Comparison of ENCODE assay signal across 8 cellular contexts in the genomic region with DNA sequence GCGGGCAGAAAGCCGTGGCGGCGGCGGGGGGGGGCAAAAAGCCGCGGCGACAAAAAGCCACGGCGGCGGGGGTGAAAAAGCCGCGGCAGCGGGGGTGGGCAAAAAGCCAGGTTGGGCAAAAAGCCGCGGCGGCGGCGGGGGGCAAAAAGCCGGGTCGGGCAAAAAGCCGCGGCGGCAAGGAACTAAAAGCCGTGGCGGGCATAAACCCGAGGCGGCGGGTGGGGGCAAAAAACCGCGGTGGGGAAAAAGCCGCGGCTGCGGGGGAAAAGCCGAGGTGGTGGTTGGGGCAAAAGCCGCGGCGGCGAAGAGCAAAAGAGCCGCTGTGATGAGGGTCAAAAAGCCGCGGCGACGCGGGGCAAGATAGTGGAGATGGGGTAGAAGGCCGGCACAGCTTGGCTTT.
DNase-seq lines count a peak whose midpoint lies in the region; ATAC-seq and TF ChIP-seq lines count a peak whose summit lies in the region.
"Not testable (repeated sequence)": the region's sequence is repeated elsewhere in the genome, so short reads cannot be mapped to it uniquely, and the experiment has no call there.

No MANE protein-coding gene starts in this region.

- peak overlapping the region; percentile 59 for H3K4me2 ChIP-seq in skeletal muscle satellite cell (ENCODE audit: low read length)

- H3K27me3 Mint-ChIP-seq in Calu3 (ENCODE audit: unreplicated experiment); WTC11 (ENCODE audit: low read depth); naive B cell: not testable (repeated sequence)

- H3K27me3 ChIP-seq in right cardiac atrium (ENCODE audit: control insufficient read depth, insufficient read depth); skeletal muscle satellite cell (ENCODE audit: control insufficient read depth, insufficient read depth, low read length); aorta (ENCODE audit: control insufficient read depth in 1 of 2, insufficient read depth in 2 of 2, low read length in 1 of 2): not testable (repeated sequence)

- intact Hi-C loops in Calu3 (cut with micrococcal nuclease; ENCODE audit: unreplicated experiment); right cardiac atrium (cut with DNase I); aorta (cut with DNase I): not testable (repeated sequence)

- H3K4me3 Mint-ChIP-seq in Calu3 (ENCODE audit: low read depth, unreplicated experiment); WTC11: not testable (repeated sequence)
- H3K4me3 Mint-ChIP-seq in naive B cell = peak overlapping the region in 2 of 8 donors; percentile 25 to 55

- TF ChIP-seq CTCF in Calu3 (IDR thresholded peaks at IDR 0.05; ENCODE audit: unreplicated experiment); WTC11 (IDR thresholded peaks at IDR 0.05); coronary artery (IDR thresholded peaks at IDR 0.05): not testable (repeated sequence)

- H3K9ac ChIP-seq in skeletal muscle satellite cell (ENCODE audit: low read depth, low read length) = not testable (repeated sequence)

- CTCF ChIA-PET in Calu3 (lab: Charles Lee); WTC11 (lab: Charles Lee): not testable (repeated sequence)

- H3K27ac Mint-ChIP-seq in Calu3 (ENCODE audit: unreplicated experiment); WTC11; naive B cell: not testable (repeated sequence)

- H3K4me1 Mint-ChIP-seq in Calu3 (ENCODE audit: low read depth, unreplicated experiment); WTC11; naive B cell: not testable (repeated sequence)

- not testable (repeated sequence) for H3K9me3 Mint-ChIP-seq in Calu3 (ENCODE audit: low read depth, unreplicated experiment); WTC11; naive B cell

- WGBS in right cardiac atrium = 1% methylated on average over 31 of the region's 46 CpGs
- 0 to 1% methylated on average over 15 to 37 of the region's 46 CpGs for WGBS in aorta, 2 donors

- POLR2A ChIA-PET in WTC11 (lab: Charles Lee) = not testable (repeated sequence)

- H3K4me3 ChIP-seq in coronary artery = peak overlapping the region; percentile 44
- not testable (repeated sequence) for H3K4me3 ChIP-seq in right cardiac atrium (ENCODE audit: low read length); skeletal muscle satellite cell (ENCODE audit: low read length); aorta (ENCODE audit: low read length in 2 of 2)

- not testable (repeated sequence) for H3K27ac ChIP-seq in coronary artery; right cardiac atrium (ENCODE audit: low read length); aorta (ENCODE audit: low read depth in 1 of 2, low read length in 2 of 2)

- not testable (repeated sequence) for H3K36me3 ChIP-seq in skeletal muscle satellite cell (ENCODE audit: insufficient read depth, low read length); aorta (ENCODE audit: control insufficient read depth in 1 of 2, insufficient read depth in 2 of 2, low read length in 1 of 2)

- DNase-seq in Calu3 (peak; percentile 0), WTC11 (ENCODE audit: low spot score) (peak; percentile 13), right cardiac atrium (peak in 2 of 3 donors; percentile 1 to 13), naive B cell (peak; percentile 10), aorta (peak; percentile 6 to 64)
- peak; percentile 1 for DNase-seq in activated gamma-delta T cell treated with anti-CD3 and anti-CD28 coated beads, Interleukin-2, amount 50 U/mL, for 16 hours (ENCODE audit: low read depth)
- not testable (repeated sequence) for DNase-seq in coronary artery (ENCODE audit: low spot score)

- not testable (repeated sequence) for ATAC-seq in WTC11; right cardiac atrium; naive B cell (ENCODE audit: low read depth in 2 of 2); aorta (ENCODE audit: low FRiP score)

- H3K4me1 ChIP-seq in right cardiac atrium (ENCODE audit: control insufficient read depth, insufficient read depth, low read length); skeletal muscle satellite cell (ENCODE audit: control insufficient read depth, insufficient read depth, low read length); aorta (ENCODE audit: control insufficient read depth in 1 of 2, insufficient read depth in 2 of 2, low read length in 2 of 2): not testable (repeated sequence)

- not testable (repeated sequence) for BruUV-seq in Calu3 (replicated peaks; lab: Mats Ljungman, UMichigan)

- not testable (repeated sequence) for H3K36me3 Mint-ChIP-seq in Calu3 (ENCODE audit: insufficient read depth, unreplicated experiment); WTC11; naive B cell

- not testable (repeated sequence) for H3K9me3 ChIP-seq in right cardiac atrium (ENCODE audit: control insufficient read depth, low read length); skeletal muscle satellite cell (replicated peaks; ENCODE audit: low read length); aorta (ENCODE audit: control insufficient read depth, low read length)
